8 cellular contexts compared by ENCODE assay signal in genomic region chr6:136290406-136291010, GRCh38. TPM values are rescaled to one million over a fixed set of nuclear protein-coding genes. Genes with fewer than 3 reads are reported as not detected.
DNase-seq lines count a peak whose midpoint lies in the region; ATAC-seq and TF ChIP-seq lines count a peak whose summit lies in the region.

No MANE protein-coding gene starts in this region.

- no peaks in the 10 kb centered on the region for H3K27me3 ChIP-seq in BLaER1 treated with 17β-estradiol and CSF1 and Interleukin-3, amounts not matched to agents 10 nM and 100 nM
- H3K27me3 ChIP-seq in Panc1 (ENCODE audit: control insufficient read depth, insufficient read depth, low read length): no peaks in the 10 kb centered on the region

- peaks cover 5 to 14% of the 10 kb centered on the region in 2 donors for H3K36me3 Mint-ChIP-seq in activated T-cell treated with anti-CD3 and anti-CD28 coated beads, Interleukin-2, amount 50 U/mL, for 72 hours (ENCODE audit: insufficient read depth in 2 of 2)
- H3K36me3 Mint-ChIP-seq in natural killer cell treated with Interleukin-12 subunit alpha and Interleukin-12 subunit beta and Interleukin-15 and Interleukin-18, amount 100 ng/mL, for 72 hours: peaks cover 17% of the 10 kb centered on the region

- peaks cover 0 to 29% (median 19%) of the 10 kb centered on the region in 11 experiments; a peak in 14 of 22 replicates for H3K36me3 ChIP-seq in BLaER1 treated with 17β-estradiol and CSF1 and Interleukin-3, amounts not matched to agents 10 nM and 100 nM
- no peaks in the 10 kb centered on the region; the same call in 1 of the 2 replicates for H3K36me3 ChIP-seq in Panc1 (ENCODE audit: control insufficient read depth, insufficient read depth, low read length)

- H3K27me3 Mint-ChIP-seq in activated T-cell treated with anti-CD3 and anti-CD28 coated beads, Interleukin-2, amount 50 U/mL, for 72 hours (ENCODE audit: low read depth): no peaks in the 10 kb centered on the region
- H3K27me3 Mint-ChIP-seq in natural killer cell treated with Interleukin-12 subunit alpha and Interleukin-12 subunit beta and Interleukin-15 and Interleukin-18, amount 100 ng/mL, for 72 hours: no peaks in the 10 kb centered on the region

- peak overlapping the region; percentile 79 to 95 (median 86) for H3K4me2 ChIP-seq in BLaER1 treated with 17β-estradiol and CSF1 and Interleukin-3, amounts not matched to agents 10 nM and 100 nM

- TSS peak; percentile 99 for BruUV-seq in Panc1 (replicated peaks; lab: Mats Ljungman, UMichigan)

- ATAC-seq in GM21360 (IDR thresholded peaks at IDR 0.05; ENCODE audit: unreplicated experiment): peak; percentile 13
- peak; percentile 44 for ATAC-seq in Panc1
- peak; percentile 52 to 56 for ATAC-seq in activated T-cell treated with anti-CD3 and anti-CD28 coated beads, Interleukin-2, amount 50 U/mL, for 72 hours (replicated peaks in 1 of 2)
- peak; percentile 59 to 62 for ATAC-seq in natural killer cell treated with Interleukin-12 subunit alpha and Interleukin-12 subunit beta and Interleukin-15 and Interleukin-18, amount 100 ng/mL, for 72 hours

- no peak for TF ChIP-seq CTCF in Panc1 (IDR thresholded peaks at IDR 0.05)

- POLR2A ChIA-PET in Panc1 (lab: Charles Lee): interaction anchor here (0.7 to 0.9 kb wide), 3 partner anchors 21 to 47 kb away, joined by 3 to 6 read pairs (median 3); no protein-coding TSS in a partner anchor

- peaks cover 40 to 46% (median 43%) of the 10 kb centered on the region in 10 experiments for H3K4me1 ChIP-seq in BLaER1 treated with 17β-estradiol and CSF1 and Interleukin-3, amounts not matched to agents 10 nM and 100 nM
- peaks cover 11% of the 10 kb centered on the region; the same call in 1 of the 2 replicates for H3K4me1 ChIP-seq in Panc1 (ENCODE audit: control insufficient read depth, insufficient read depth, low read length)

- peak overlapping the region; percentile 74 to 98 (median 88) for H3K4me3 ChIP-seq in BLaER1 treated with 17β-estradiol and CSF1 and Interleukin-3, amounts not matched to agents 10 nM and 100 nM
- H3K4me3 ChIP-seq in Panc1 (ENCODE audit: low read depth in 2 of 2, low read length in 2 of 2): peak overlapping the region; percentile 97 to 99

- intact Hi-C loops in Panc1 (cut with micrococcal nuclease; ENCODE audit: unreplicated experiment): no loop called here

- in situ Hi-C loops in Panc1 (cut with HindIII; ENCODE audit: low pct_unique_long_range_greater_than_20kb, low sequenced_read_pairs): no loop called here

- H3K4me3 Mint-ChIP-seq in activated T-cell treated with anti-CD3 and anti-CD28 coated beads, Interleukin-2, amount 50 U/mL, for 72 hours: peak overlapping the region; percentile 85 to 100
- peak overlapping the region; percentile 95 for H3K4me3 Mint-ChIP-seq in natural killer cell treated with Interleukin-12 subunit alpha and Interleukin-12 subunit beta and Interleukin-15 and Interleukin-18, amount 100 ng/mL, for 72 hours

- H3K4me1 Mint-ChIP-seq in activated T-cell treated with anti-CD3 and anti-CD28 coated beads, Interleukin-2, amount 50 U/mL, for 72 hours (ENCODE audit: low read depth): peaks cover 57% of the 10 kb centered on the region
- peaks cover 37 to 50% of the 10 kb centered on the region in 2 donors for H3K4me1 Mint-ChIP-seq in natural killer cell treated with Interleukin-12 subunit alpha and Interleukin-12 subunit beta and Interleukin-15 and Interleukin-18, amount 100 ng/mL, for 72 hours (ENCODE audit: low read depth in 2 of 2)

- H3K27ac ChIP-seq in BLaER1 treated with 17β-estradiol and CSF1 and Interleukin-3, amounts not matched to agents 10 nM and 100 nM: peak overlapping the region; percentile 98 to 100 (median 99)
- H3K27ac ChIP-seq in Panc1 (ENCODE audit: low read length): peak overlapping the region; percentile 91

- H4K20me1 ChIP-seq in BLaER1 treated with 17β-estradiol and CSF1 and Interleukin-3, amounts not matched to agents 10 nM and 100 nM: peaks cover 36 to 40% (median 37%) of the 10 kb centered on the region in 11 experiments

- no peaks in the 10 kb centered on the region for H3K9me3 Mint-ChIP-seq in activated T-cell treated with anti-CD3 and anti-CD28 coated beads, Interleukin-2, amount 50 U/mL, for 72 hours
- H3K9me3 Mint-ChIP-seq in natural killer cell treated with Interleukin-12 subunit alpha and Interleukin-12 subunit beta and Interleukin-15 and Interleukin-18, amount 100 ng/mL, for 72 hours: no peaks in the 10 kb centered on the region

- DNase-seq in HuH-7.5 (ENCODE audit: low spot score): peak; percentile 17
- DNase-seq in Panc1 (ENCODE audit: low read depth, low spot score): no peak
- peak; percentile 77 to 87 for DNase-seq in activated T-cell treated with anti-CD3 and anti-CD28 coated beads, Interleukin-2, amount 50 U/mL, for 72 hours
- peak; percentile 96 for DNase-seq in fibroblast of gingiva (ENCODE audit: low read depth)
- peak; percentile 82 for DNase-seq in natural killer cell treated with Interleukin-12 subunit alpha and Interleukin-12 subunit beta and Interleukin-15 and Interleukin-18, amount 100 ng/mL, for 72 hours (ENCODE audit: low spot score)
- peak; percentile 73 for DNase-seq in stimulated activated naive CD4-positive, alpha-beta T cell treated with Interleukin-2 at 50 U/mL for 16 hours (lab: John Stamatoyannopoulos, UW)

- no peaks in the 10 kb centered on the region for H3K9me3 ChIP-seq in BLaER1 treated with 17β-estradiol and CSF1 and Interleukin-3, amounts not matched to agents 10 nM and 100 nM (replicated peaks in 1 of 11)
- H3K9me3 ChIP-seq in Panc1 (ENCODE audit: control insufficient read depth, insufficient read depth, low read depth, low read length): no peaks in the 10 kb centered on the region

- CTCF ChIA-PET in Panc1 (lab: Charles Lee): no interaction called here

- peak overlapping the region; percentile 97 for H3K27ac Mint-ChIP-seq in activated T-cell treated with anti-CD3 and anti-CD28 coated beads, Interleukin-2, amount 50 U/mL, for 72 hours
- peak overlapping the region; percentile 98 to 100 for H3K27ac Mint-ChIP-seq in natural killer cell treated with Interleukin-12 subunit alpha and Interleukin-12 subunit beta and Interleukin-15 and Interleukin-18, amount 100 ng/mL, for 72 hours

- H3K9ac ChIP-seq in BLaER1 treated with 17β-estradiol and CSF1 and Interleukin-3, amounts not matched to agents 10 nM and 100 nM: peak overlapping the region; percentile 95 to 100 (median 99)

RNA-seq across cellular contexts. Expression of gene BCLAF1, which starts 0.9 kb away (rescaled TPM):
- 151 TPM for total RNA-seq in Panc1 (2021; ENCODE audit: unreplicated experiment)
- 54.5 TPM for polyA plus RNA-seq in Panc1 (2012; ENCODE audit: insufficient read length)
- total RNA-seq in activated T-cell treated with anti-CD3 and anti-CD28 coated beads, Interleukin-2, amount 50 U/mL, for 72 hours: 100 to 1,000 TPM; 146 to 151 TPM
- 100 to 1,000 TPM; 200 to 203 TPM for total RNA-seq in natural killer cell treated with Interleukin-12 subunit alpha and Interleukin-12 subunit beta and Interleukin-15 and Interleukin-18, amount 100 ng/mL, for 72 hours

RNA-seq across cellular contexts. Expression of gene MTFR2, which starts 40.4 kb away (rescaled TPM):
- total RNA-seq in Panc1 (2021; ENCODE audit: unreplicated experiment): 12.8 TPM
- polyA plus RNA-seq in Panc1 (2012; ENCODE audit: insufficient read length): 4.2 TPM
- total RNA-seq in activated T-cell treated with anti-CD3 and anti-CD28 coated beads, Interleukin-2, amount 50 U/mL, for 72 hours: 10 to 100 TPM; 29.4 to 34.3 TPM
- 10 to 100 TPM; 14.9 to 26.1 TPM for total RNA-seq in natural killer cell treated with Interleukin-12 subunit alpha and Interleukin-12 subunit beta and Interleukin-15 and Interleukin-18, amount 100 ng/mL, for 72 hours
